In genomic region chr7:8430643-8431042, GRCh38 we compare ENCODE assay signal across 33 cellular contexts. TPM values are rescaled to one million over a fixed set of nuclear protein-coding genes. Genes with fewer than 3 reads are reported as not detected.
"Had no signal": no experiment of that assay in that cellular context is flagged by ENCODE, and none has a peak within 500 bp of the region (broad histone marks: within the 10 kb centered on the region; RNA-seq: fewer than 3 reads in every experiment).

No MANE protein-coding gene starts in this region.

- H3K4me1 ChIP-seq: SJCRH30 had no signal

- DNase-seq: Karpas-422, MM.1S, MV-4-11, NCI-H1092, NCI-H1105, NCI-H1417 treated with DMSO at 0.1 percent for 48 hours, NCI-H1436 treated with DMSO at 0.1 percent for 48 hours, NCI-H1694 treated with DMSO at 0.1 percent for 48 hours, NCI-H187 treated with DMSO at 0.1 percent for 48 hours, NCI-H2029, NCI-H2081, NCI-H2171 treated with DMSO at 0.1 percent for 48 hours, NCI-H2227 treated with DMSO at 0.1 percent for 48 hours, NCI-H345, NCI-H446, NCI-H510A treated with DMSO at 0.1 percent for 48 hours, NCI-H524 treated with DMSO at 0.1 percent for 48 hours, NCI-H526 treated with DMSO at 0.1 percent for 48 hours, NCI-H774, PC-9, SHP77, SIG-M5, SJCRH30, SK-N-SH, SW 1271 had no signal

- H3K9me3 ChIP-seq: SJCRH30, SK-N-SH had no signal

- H3K27ac ChIP-seq: KMS-11, PC-9, RWPE1, SJCRH30 had no signal

- FAIRE-seq: RCC 7860 had no signal

- H3K9ac ChIP-seq: KMS-11, SK-N-SH had no signal

- H3K27me3 ChIP-seq: SJCRH30 had no signal

- H2AFZ ChIP-seq: PC-9 had no signal

- ATAC-seq: Panc1, Right ventricle myocardium inferior had no signal

- H3K4me3 ChIP-seq: PC-9, SJCRH30 had no signal

- H3K4me2 ChIP-seq: KMS-11, PC-9, SK-N-SH had no signal

- H3K36me3 ChIP-seq: SJCRH30 had no signal

RNA-seq across cellular contexts. Expression of gene NXPH1, which starts 2.8 kb away (rescaled TPM):
- total RNA-seq: MCF 10A, OCI-LY7, PC-9, Right ventricle myocardium inferior, RPMI7951, SJCRH30 had no signal
- polyA plus RNA-seq: SK-N-SH had no signal
